In genomic region chr18:9869713-9870430, GRCh38 we compare ENCODE assay signal across 9 cellular contexts. TPM values are rescaled to one million over a fixed set of nuclear protein-coding genes. Genes with fewer than 3 reads are reported as not detected.
DNase-seq lines count a peak whose midpoint lies in the region; ATAC-seq and TF ChIP-seq lines count a peak whose summit lies in the region.
"Had no signal": no experiment of that assay in that cellular context is flagged by ENCODE, and none has a peak within 500 bp of the region (broad histone marks: within the 10 kb centered on the region; RNA-seq: fewer than 3 reads in every experiment).

No MANE protein-coding gene starts in this region.

- H4K20me1 ChIP-seq in Loucy (ENCODE audit: insufficient read depth, low read length, poor library complexity, severe bottlenecking), result no peaks in the 10 kb centered on the region

- H3K36me3 ChIP-seq in Loucy (ENCODE audit: insufficient read depth, low read length), result no peaks in the 10 kb centered on the region
- H3K36me3 ChIP-seq in trophoblast cell (ENCODE audit: control insufficient read depth in 1 of 2, insufficient read depth in 2 of 2, low read length in 2 of 2), result peaks cover 0 to 3% of the 10 kb centered on the region in 2 experiments

- peaks cover 17% of the 10 kb centered on the region for H3K9me3 Mint-ChIP-seq in activated T-helper 1 cell treated with anti-CD3 and anti-CD28 coated beads, Interleukin-12 subunit alpha, Interleukin-12 subunit beta, Interleukin-2, Interleukin-4 antibody, amounts not matched to agents 30 ng/mL and 10 ng/mL and 1 ng/mL, durations not matched to agents 14 hours and 24 hours and 36 hours

- H3K36me3 Mint-ChIP-seq in activated T-helper 1 cell treated with anti-CD3 and anti-CD28 coated beads, Interleukin-12 subunit alpha, Interleukin-12 subunit beta, Interleukin-2, Interleukin-4 antibody, amounts not matched to agents 30 ng/mL and 10 ng/mL and 1 ng/mL, durations not matched to agents 14 hours and 24 hours and 36 hours (ENCODE audit: low read depth), result no peaks in the 10 kb centered on the region
- H3K36me3 Mint-ChIP-seq: activated naive CD8-positive, alpha-beta T cell treated with anti-CD3 and anti-CD28 coated beads, Interleukin-2, amount 10 ng/mL, durations not matched to agents 7 days and 5 days had no signal

- peaks cover 4% of the 10 kb centered on the region for H3K4me1 Mint-ChIP-seq in activated T-helper 1 cell treated with anti-CD3 and anti-CD28 coated beads, Interleukin-12 subunit alpha, Interleukin-12 subunit beta, Interleukin-2, Interleukin-4 antibody, amounts not matched to agents 30 ng/mL and 10 ng/mL and 1 ng/mL, durations not matched to agents 14 hours and 24 hours and 36 hours (ENCODE audit: low read depth)

- peaks cover 32% of the 10 kb centered on the region for H3K4me1 ChIP-seq in Loucy (ENCODE audit: insufficient read depth, low read length, poor library complexity, severe bottlenecking)
- H3K4me1 ChIP-seq in trophoblast cell (ENCODE audit: control insufficient read depth in 1 of 2, insufficient read depth in 2 of 2, low read length in 2 of 2), result peaks cover 7 to 28% of the 10 kb centered on the region in 2 experiments

- H4K12ac ChIP-seq in trophoblast cell (ENCODE audit: low read depth, low read length), result no peak overlapping the region

- peak overlapping the region; percentile 23 for H3K4ac ChIP-seq in trophoblast cell (ENCODE audit: low read depth, low read length)

- peak overlapping the region; percentile 77 for H2BK12ac ChIP-seq in trophoblast cell (ENCODE audit: low read length)

- peak overlapping the region; percentile 83 for H4K91ac ChIP-seq in trophoblast cell (ENCODE audit: low read depth, low read length)

- H3K27me3 ChIP-seq in Loucy (ENCODE audit: insufficient read depth, low read length, poor library complexity, severe bottlenecking) (no peaks in the 10 kb centered on the region), trophoblast cell (ENCODE audit: insufficient read depth, low read length) (no peaks in the 10 kb centered on the region)

- peak; percentile 70 for DNase-seq in AG20443 (ENCODE audit: low spot score)
- DNase-seq in choroid plexus epithelial cell (ENCODE audit: low read depth), result peak; percentile 81
- peak; percentile 36 to 81 for DNase-seq in trophoblast cell
- no peak for DNase-seq in globus pallidus (ENCODE audit: low spot score)
- no peak for DNase-seq in activated T-helper 1 cell treated with anti-CD3 and anti-CD28 coated beads, Interleukin-12 subunit alpha, Interleukin-12 subunit beta, Interleukin-2, Interleukin-4 antibody, amounts not matched to agents 30 ng/mL and 10 ng/mL and 1 ng/mL, durations not matched to agents 14 hours and 24 hours and 36 hours (ENCODE audit: low spot score)
- no peak for DNase-seq in NK-92 treated with Interleukin-12 subunit alpha and Interleukin-12 subunit beta, amount 100 ng/mL, for 24 hours (lab: John Stamatoyannopoulos, UW)
- DNase-seq: activated naive CD8-positive, alpha-beta T cell treated with anti-CD3 and anti-CD28 coated beads, Interleukin-2, amount 10 ng/mL, durations not matched to agents 7 days and 5 days had no signal

- H3F3A ChIP-seq in Loucy (ENCODE audit: low read depth), result peaks cover 3% of the 10 kb centered on the region; the same call in 1 of the 2 replicates

- peaks cover 6% of the 10 kb centered on the region for H3K27me3 Mint-ChIP-seq in activated T-helper 1 cell treated with anti-CD3 and anti-CD28 coated beads, Interleukin-12 subunit alpha, Interleukin-12 subunit beta, Interleukin-2, Interleukin-4 antibody, amounts not matched to agents 30 ng/mL and 10 ng/mL and 1 ng/mL, durations not matched to agents 14 hours and 24 hours and 36 hours (ENCODE audit: insufficient read depth)
- H3K27me3 Mint-ChIP-seq: activated naive CD8-positive, alpha-beta T cell treated with anti-CD3 and anti-CD28 coated beads, Interleukin-2, amount 10 ng/mL, durations not matched to agents 7 days and 5 days had no signal

- peak; percentile 61 for ATAC-seq in GM21528 (IDR thresholded peaks at IDR 0.05; ENCODE audit: low FRiP score, unreplicated experiment)

- peak overlapping the region; percentile 59 for H4K8ac ChIP-seq in trophoblast cell (ENCODE audit: low read depth, low read length)

- no peaks in the 10 kb centered on the region for H3K79me2 ChIP-seq in Loucy (ENCODE audit: insufficient read depth, low read length)
- H3K79me2 ChIP-seq in trophoblast cell (ENCODE audit: control insufficient read depth, insufficient read depth, low read length, poor library complexity), result no peaks in the 10 kb centered on the region

- peak overlapping the region; percentile 84 for H2BK120ac ChIP-seq in trophoblast cell (ENCODE audit: insufficient read depth, low read length, poor library complexity)

- H3K4me3 Mint-ChIP-seq in activated T-helper 1 cell treated with anti-CD3 and anti-CD28 coated beads, Interleukin-12 subunit alpha, Interleukin-12 subunit beta, Interleukin-2, Interleukin-4 antibody, amounts not matched to agents 30 ng/mL and 10 ng/mL and 1 ng/mL, durations not matched to agents 14 hours and 24 hours and 36 hours, result no peak overlapping the region
- H3K4me3 Mint-ChIP-seq: activated naive CD8-positive, alpha-beta T cell treated with anti-CD3 and anti-CD28 coated beads, Interleukin-2, amount 10 ng/mL, durations not matched to agents 7 days and 5 days had no signal

- H3K27ac ChIP-seq in trophoblast cell (ENCODE audit: low read depth, low read length), result peak overlapping the region; percentile 77

- H3K79me1 ChIP-seq in trophoblast cell (ENCODE audit: low read length), result peaks cover 12% of the 10 kb centered on the region

- no peaks in the 10 kb centered on the region for H3K9me2 ChIP-seq in Loucy (replicated peaks; ENCODE audit: low read depth, low read length)

- no peak overlapping the region for H3K23ac ChIP-seq in trophoblast cell (ENCODE audit: low read length)

- H3K14ac ChIP-seq in trophoblast cell (ENCODE audit: low read length), result peak overlapping the region; percentile 81

- TF ChIP-seq CTCF in Loucy (conservative IDR thresholded peaks at IDR 0.05; ENCODE audit: low read length) (no peak), choroid plexus epithelial cell (conservative IDR thresholded peaks at IDR 0.05; ENCODE audit: low read depth, low read length) (no peak)

- H3K4me3 ChIP-seq in Loucy (ENCODE audit: low read length, poor library complexity, severe bottlenecking) (peak overlapping the region; percentile 39), choroid plexus epithelial cell (ENCODE audit: low read depth, low read length) (no peak overlapping the region), trophoblast cell (ENCODE audit: low read depth, low read length) (no peak overlapping the region)

- H2BK5ac ChIP-seq in trophoblast cell (ENCODE audit: low read depth, low read length, poor library complexity), result peak overlapping the region; percentile 84

- intact Hi-C loops in activated T-helper 1 cell treated with anti-CD3 and anti-CD28 coated beads, Interleukin-12 subunit alpha, Interleukin-12 subunit beta, Interleukin-2, Interleukin-4 antibody, amounts not matched to agents 30 ng/mL and 10 ng/mL and 1 ng/mL, durations not matched to agents 14 hours and 24 hours and 36 hours (cut with micrococcal nuclease), result no loop called here

- H3K9ac ChIP-seq in Loucy (ENCODE audit: low read depth, low read length, poor library complexity, severe bottlenecking) (peak overlapping the region; percentile 47), trophoblast cell (ENCODE audit: low read length) (no peak overlapping the region)

- WGBS in trophoblast cell (ENCODE audit: extremely low coverage, insufficient coverage, insufficient read length), result no CpG with 5 or more reads among the region's 9 CpGs

- no peak overlapping the region for H3K27ac Mint-ChIP-seq in activated T-helper 1 cell treated with anti-CD3 and anti-CD28 coated beads, Interleukin-12 subunit alpha, Interleukin-12 subunit beta, Interleukin-2, Interleukin-4 antibody, amounts not matched to agents 30 ng/mL and 10 ng/mL and 1 ng/mL, durations not matched to agents 14 hours and 24 hours and 36 hours
- H3K27ac Mint-ChIP-seq: activated naive CD8-positive, alpha-beta T cell treated with anti-CD3 and anti-CD28 coated beads, Interleukin-2, amount 10 ng/mL, durations not matched to agents 7 days and 5 days had no signal

- H3K4me2 ChIP-seq in Loucy (ENCODE audit: low read depth, low read length, poor library complexity, severe bottlenecking), result peak overlapping the region; percentile 74
- peak overlapping the region; percentile 42 for H3K4me2 ChIP-seq in trophoblast cell (ENCODE audit: low read length)

- no peak overlapping the region for H2AK5ac ChIP-seq in trophoblast cell (ENCODE audit: low read length)

- H2AFZ ChIP-seq in Loucy (ENCODE audit: low read length), result peak overlapping the region; percentile 84
- no peak overlapping the region for H2AFZ ChIP-seq in trophoblast cell (ENCODE audit: insufficient read depth, low read length, poor library complexity)

- H3K9me3 ChIP-seq in Loucy (ENCODE audit: insufficient read depth, low read depth, low read length) (peaks cover 3% of the 10 kb centered on the region; the same call in 1 of the 2 replicates), trophoblast cell (ENCODE audit: insufficient read depth, low read depth, low read length) (peaks cover 12% of the 10 kb centered on the region)

- H3K18ac ChIP-seq in trophoblast cell (ENCODE audit: low read length), result no peak overlapping the region

RNA-seq across cellular contexts. Expression of gene TXNDC2, which starts 15.9 kb away (rescaled TPM):
- 1.1 and 1.4 TPM in 2 replicates for polyA plus RNA-seq in trophoblast cell (2013)
- 0.26 TPM in 1 of 2 replicates, not detected in the other for total RNA-seq in activated T-helper 1 cell treated with anti-CD3 and anti-CD28 coated beads, Interleukin-12 subunit alpha, Interleukin-12 subunit beta, Interleukin-2, Interleukin-4 antibody, amounts not matched to agents 30 ng/mL and 10 ng/mL and 1 ng/mL, durations not matched to agents 14 hours and 24 hours and 36 hours
- total RNA-seq: activated naive CD8-positive, alpha-beta T cell treated with anti-CD3 and anti-CD28 coated beads, Interleukin-2, amount 10 ng/mL, durations not matched to agents 7 days and 5 days had no signal

RNA-seq across cellular contexts. Expression of gene VAPA, which starts 43.9 kb away (rescaled TPM):
- polyA plus RNA-seq in trophoblast cell (2013), result 181 and 185 TPM in 2 replicates
- total RNA-seq in activated T-helper 1 cell treated with anti-CD3 and anti-CD28 coated beads, Interleukin-12 subunit alpha, Interleukin-12 subunit beta, Interleukin-2, Interleukin-4 antibody, amounts not matched to agents 30 ng/mL and 10 ng/mL and 1 ng/mL, durations not matched to agents 14 hours and 24 hours and 36 hours, result 187 and 201 TPM in 2 replicates

Comparison
In these comparisons a context has a peak if more than half of its experiments do, and no peak if none do; other contexts are left out.
1. DNase-seq: peak in AG20443 (single experiment), choroid plexus epithelial cell (single experiment) and trophoblast cell (2 of 2); none in globus pallidus (single experiment), activated T-helper 1 cell treated with anti-CD3 and anti-CD28 coated beads, Interleukin-12 subunit alpha, Interleukin-12 subunit beta, Interleukin-2, Interleukin-4 antibody, amounts not matched to agents 30 ng/mL and 10 ng/mL and 1 ng/mL, durations not matched to agents 14 hours and 24 hours and 36 hours (single experiment) and NK-92 treated with Interleukin-12 subunit alpha and Interleukin-12 subunit beta, amount 100 ng/mL, for 24 hours (single experiment).